ENCODE assay signal across 25 cellular contexts in the genomic region with DNA sequence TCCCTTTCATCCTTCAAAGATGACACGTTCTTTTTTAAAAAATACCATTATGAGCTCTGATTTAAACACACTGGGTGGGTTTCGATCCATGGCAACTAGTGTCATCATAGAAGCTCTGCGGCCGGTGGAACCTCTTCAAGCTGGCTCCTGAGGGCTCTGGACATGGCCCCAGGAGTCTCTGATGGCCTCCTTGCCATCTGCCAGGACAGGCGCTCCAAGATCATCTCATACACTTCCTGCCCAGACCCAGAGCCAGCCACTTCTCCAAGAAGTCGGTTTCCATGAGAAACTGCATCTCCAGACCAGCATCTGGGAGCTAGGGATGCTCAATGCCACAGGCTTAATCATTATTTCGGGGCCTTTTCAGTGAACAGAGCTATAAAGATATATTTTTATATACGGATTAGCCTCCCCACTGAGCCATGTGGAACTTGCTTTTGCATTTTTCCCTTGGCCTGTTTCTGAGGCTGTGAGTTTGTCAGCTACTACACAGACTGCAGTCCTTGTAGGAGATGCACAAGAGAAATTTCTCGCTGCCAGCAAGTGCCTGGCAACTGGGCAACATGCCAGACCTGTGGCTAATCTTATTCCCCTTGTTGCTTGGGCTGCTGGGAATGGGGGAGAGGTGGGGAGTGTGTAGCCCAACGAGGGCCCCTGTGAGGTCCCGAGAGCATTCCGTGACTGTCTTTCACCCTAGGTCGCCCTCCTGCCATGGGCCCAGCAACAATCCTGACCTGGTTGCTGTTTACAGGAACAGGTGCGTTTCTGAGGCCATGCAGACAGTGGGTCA. TPM values are rescaled to one million over a fixed set of nuclear protein-coding genes. Genes with fewer than 3 reads are reported as not detected.
DNase-seq lines count a peak whose midpoint lies in the region; ATAC-seq lines count a peak whose summit lies in the region.
"Had no signal": no experiment of that assay in that cellular context is flagged by ENCODE, and none has a peak within 500 bp of the region (broad histone marks: within the 10 kb centered on the region; RNA-seq: fewer than 3 reads in every experiment).

No MANE protein-coding gene starts in this region.

- H3K4me3 ChIP-seq in MG63, result no peak overlapping the region
- H3K4me3 ChIP-seq: A549, ascending aorta, esophagus squamous epithelium, left lung had no signal

- DNase-seq in NCI-H82 (lab: John Stamatoyannopoulos, UW) (peak; percentile 61), NCI-H82 treated with DMSO at 0.1 percent for 48 hours (lab: John Stamatoyannopoulos, UW; ENCODE audit: unreplicated experiment) (no peak), amygdala (lab: John Stamatoyannopoulos, UW) (peak in 40 of 56 donors; percentile 3 to 64 (median 28)), left ventricle myocardium superior (peak; percentile 68), superior temporal gyrus (ENCODE audit: extremely low spot score) (peak; percentile 59), MG63 (no peak)
- DNase-seq in activated CD4-positive, alpha-beta T cell treated with anti-CD3 and anti-CD28 coated beads for 48 hours, result no peak
- DNase-seq: activated naive CD4-positive, alpha-beta T cell treated with anti-CD3 and anti-CD28 coated beads for 36 hours; activated T-cell treated with anti-CD3 and anti-CD28 coated beads, Interleukin-2, amount 50 U/mL, for 24 hours; CD4-positive, CD25-positive, alpha-beta regulatory T cell; DMS153; esophagus squamous epithelium; GF-D8; H9; Karpas-422; left lung; NCI-H1048; NCI-H1930; NCI-H446 treated with DMSO at 0.1 percent for 48 hours; stimulated activated CD4-positive, alpha-beta T cell treated with anti-CD3 and anti-CD28 coated beads, Interleukin-4, amount 100 ng/mL, for 4 hours; stimulated activated naive CD8-positive, alpha-beta T cell treated with anti-CD3 and anti-CD28 coated beads, Interleukin-15, amount 100 ng/mL, for 72 hours had no signal

- H3K9me3 ChIP-seq in MG63, result no peaks in the 10 kb centered on the region
- H3K9me3 ChIP-seq: A549, ascending aorta, esophagus squamous epithelium, left lung had no signal

- intact Hi-C loops in left ventricle myocardium superior (cut with micrococcal nuclease), result no loop called here

- ATAC-seq in left ventricle myocardium superior (peak; percentile 81), GM21390 (IDR thresholded peaks at IDR 0.05; ENCODE audit: unreplicated experiment) (no peak)
- ATAC-seq: A549; activated CD4-positive, CD25-positive, alpha-beta regulatory T cell treated with anti-CD3 and anti-CD28 coated beads, Interleukin-2, amount 50 U/mL, for 24 hours; left lung; stimulated activated naive CD8-positive, alpha-beta T cell treated with anti-CD3 and anti-CD28 coated beads, Interleukin-15, amount 100 ng/mL, for 72 hours had no signal

- H3K36me3 ChIP-seq in MG63, result peaks cover 87% of the 10 kb centered on the region

- no peaks in the 10 kb centered on the region for H3K27me3 ChIP-seq in MG63
- H3K27me3 ChIP-seq: ascending aorta, esophagus squamous epithelium, left lung had no signal

RNA-seq across cellular contexts. Expression of a gene that starts 15.9 kb away (rescaled TPM):
- 46.0 TPM for total RNA-seq in left ventricle myocardium superior
- 28.9 and 57.0 TPM in 2 replicates for total RNA-seq in MG63 (2014; rRNA removed; shearing (Covaris generic); ENCODE audit: low replicate concordance)

RNA-seq across cellular contexts. Expression of a gene that starts 16.2 kb away (rescaled TPM):
- total RNA-seq in left ventricle myocardium superior, result 31.4 TPM
- total RNA-seq in MG63 (2014; rRNA removed; shearing (Covaris generic); ENCODE audit: low replicate concordance), result 19.6 and 32.9 TPM in 2 replicates

RNA-seq across cellular contexts. Expression of a gene that starts 31.3 kb away (rescaled TPM):
- total RNA-seq in left ventricle myocardium superior, result 0.30 TPM
- total RNA-seq in MG63 (2014; rRNA removed; shearing (Covaris generic); ENCODE audit: low replicate concordance), result not detected in 2 replicates
- total RNA-seq: activated naive CD4-positive, alpha-beta T cell treated with anti-CD3 and anti-CD28 coated beads for 36 hours; CD4-positive, CD25-positive, alpha-beta regulatory T cell had no signal

Comparison
In these comparisons a context has a peak if more than half of its experiments do, and no peak if none do; other contexts are left out.
1. DNase-seq: peak in NCI-H82 (single experiment), amygdala (40 of 56), left ventricle myocardium superior (single experiment) and superior temporal gyrus (single experiment); none in NCI-H82 treated with DMSO at 0.1 percent for 48 hours (single experiment), activated CD4-positive, alpha-beta T cell treated with anti-CD3 and anti-CD28 coated beads for 48 hours (single experiment) and MG63 (single experiment).